8 cellular contexts compared by ENCODE assay signal in genomic region chr10:24524314-24524713, GRCh38.
"Had no signal": no experiment of that assay in that cellular context is flagged by ENCODE, and none has a peak within 500 bp of the region (broad histone marks: within the 10 kb centered on the region; RNA-seq: fewer than 3 reads in every experiment).

No MANE protein-coding gene starts in this region.

- ATAC-seq: GM23338, HCT116, HepG2 had no signal

- H3K27ac Mint-ChIP-seq: GM23338, HFFc6, IgD-negative memory B cell had no signal

- H3K27ac ChIP-seq: HL-60 had no signal

- H3K4me3 Mint-ChIP-seq: GM23338, HFFc6, IgD-negative memory B cell had no signal

- H3K36me3 Mint-ChIP-seq: IgD-negative memory B cell had no signal

- H2AFZ ChIP-seq: GM23338 had no signal

- H3K9me3 ChIP-seq: HAP-1 had no signal

- H3K4me1 ChIP-seq: HAP-1 had no signal

- H3K9me3 Mint-ChIP-seq: GM23338, HFFc6, IgD-negative memory B cell had no signal

- DNase-seq: H7, HFFc6 had no signal

- H3K4me3 ChIP-seq: GM23338, HAP-1 had no signal

- H3K4me2 ChIP-seq: GM23338 had no signal

- FAIRE-seq: HepG2 had no signal
